ENCODE assay signal across 1 cellular context in the genomic region with DNA sequence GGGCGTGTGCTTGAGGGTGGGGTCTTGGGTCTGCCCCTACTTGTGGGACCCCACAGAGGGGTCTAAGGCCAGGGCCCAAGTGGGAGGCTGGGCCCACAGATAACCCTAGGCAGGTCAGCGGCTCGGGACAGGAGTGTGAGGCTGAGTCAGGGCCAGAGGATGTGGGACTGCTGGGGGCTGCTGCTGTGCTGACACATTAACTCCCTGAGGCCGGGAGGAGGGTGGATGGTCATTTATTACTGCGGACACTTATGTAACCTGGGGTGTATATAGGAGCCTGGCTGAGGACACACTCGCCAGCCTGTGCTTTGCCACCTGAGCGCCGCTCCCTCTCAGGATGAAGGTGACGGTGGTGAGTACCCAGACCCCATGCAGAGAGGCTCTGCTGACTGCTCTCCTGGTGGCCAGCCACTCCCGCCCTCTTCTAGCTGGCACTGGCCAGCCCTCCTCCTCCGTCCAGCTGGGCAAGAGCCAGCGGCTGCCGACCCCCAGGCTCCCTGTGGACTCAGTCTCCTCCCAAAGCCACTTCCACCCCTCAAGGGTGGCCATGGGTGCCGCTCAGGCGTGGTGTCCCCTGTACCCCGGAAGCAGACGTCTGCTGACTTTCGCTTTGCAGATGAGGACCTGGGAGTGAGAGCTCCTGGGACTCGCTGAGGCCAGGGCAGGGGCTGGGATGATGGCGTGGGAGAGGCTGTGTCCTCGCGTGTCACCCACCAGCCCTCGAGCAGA.
TF ChIP-seq lines count a peak whose summit lies in the region.

A gene (plus strand): TSS at position 299 of the 729 bp plus-strand sequence. CDS start 39 bp downstream, at position 338.

TF ChIP-seq in GM23338, 12 proteins besides CTCF, POLR2A, EP300 and RAD21:
- TF ChIP-seq, protein P1, sequence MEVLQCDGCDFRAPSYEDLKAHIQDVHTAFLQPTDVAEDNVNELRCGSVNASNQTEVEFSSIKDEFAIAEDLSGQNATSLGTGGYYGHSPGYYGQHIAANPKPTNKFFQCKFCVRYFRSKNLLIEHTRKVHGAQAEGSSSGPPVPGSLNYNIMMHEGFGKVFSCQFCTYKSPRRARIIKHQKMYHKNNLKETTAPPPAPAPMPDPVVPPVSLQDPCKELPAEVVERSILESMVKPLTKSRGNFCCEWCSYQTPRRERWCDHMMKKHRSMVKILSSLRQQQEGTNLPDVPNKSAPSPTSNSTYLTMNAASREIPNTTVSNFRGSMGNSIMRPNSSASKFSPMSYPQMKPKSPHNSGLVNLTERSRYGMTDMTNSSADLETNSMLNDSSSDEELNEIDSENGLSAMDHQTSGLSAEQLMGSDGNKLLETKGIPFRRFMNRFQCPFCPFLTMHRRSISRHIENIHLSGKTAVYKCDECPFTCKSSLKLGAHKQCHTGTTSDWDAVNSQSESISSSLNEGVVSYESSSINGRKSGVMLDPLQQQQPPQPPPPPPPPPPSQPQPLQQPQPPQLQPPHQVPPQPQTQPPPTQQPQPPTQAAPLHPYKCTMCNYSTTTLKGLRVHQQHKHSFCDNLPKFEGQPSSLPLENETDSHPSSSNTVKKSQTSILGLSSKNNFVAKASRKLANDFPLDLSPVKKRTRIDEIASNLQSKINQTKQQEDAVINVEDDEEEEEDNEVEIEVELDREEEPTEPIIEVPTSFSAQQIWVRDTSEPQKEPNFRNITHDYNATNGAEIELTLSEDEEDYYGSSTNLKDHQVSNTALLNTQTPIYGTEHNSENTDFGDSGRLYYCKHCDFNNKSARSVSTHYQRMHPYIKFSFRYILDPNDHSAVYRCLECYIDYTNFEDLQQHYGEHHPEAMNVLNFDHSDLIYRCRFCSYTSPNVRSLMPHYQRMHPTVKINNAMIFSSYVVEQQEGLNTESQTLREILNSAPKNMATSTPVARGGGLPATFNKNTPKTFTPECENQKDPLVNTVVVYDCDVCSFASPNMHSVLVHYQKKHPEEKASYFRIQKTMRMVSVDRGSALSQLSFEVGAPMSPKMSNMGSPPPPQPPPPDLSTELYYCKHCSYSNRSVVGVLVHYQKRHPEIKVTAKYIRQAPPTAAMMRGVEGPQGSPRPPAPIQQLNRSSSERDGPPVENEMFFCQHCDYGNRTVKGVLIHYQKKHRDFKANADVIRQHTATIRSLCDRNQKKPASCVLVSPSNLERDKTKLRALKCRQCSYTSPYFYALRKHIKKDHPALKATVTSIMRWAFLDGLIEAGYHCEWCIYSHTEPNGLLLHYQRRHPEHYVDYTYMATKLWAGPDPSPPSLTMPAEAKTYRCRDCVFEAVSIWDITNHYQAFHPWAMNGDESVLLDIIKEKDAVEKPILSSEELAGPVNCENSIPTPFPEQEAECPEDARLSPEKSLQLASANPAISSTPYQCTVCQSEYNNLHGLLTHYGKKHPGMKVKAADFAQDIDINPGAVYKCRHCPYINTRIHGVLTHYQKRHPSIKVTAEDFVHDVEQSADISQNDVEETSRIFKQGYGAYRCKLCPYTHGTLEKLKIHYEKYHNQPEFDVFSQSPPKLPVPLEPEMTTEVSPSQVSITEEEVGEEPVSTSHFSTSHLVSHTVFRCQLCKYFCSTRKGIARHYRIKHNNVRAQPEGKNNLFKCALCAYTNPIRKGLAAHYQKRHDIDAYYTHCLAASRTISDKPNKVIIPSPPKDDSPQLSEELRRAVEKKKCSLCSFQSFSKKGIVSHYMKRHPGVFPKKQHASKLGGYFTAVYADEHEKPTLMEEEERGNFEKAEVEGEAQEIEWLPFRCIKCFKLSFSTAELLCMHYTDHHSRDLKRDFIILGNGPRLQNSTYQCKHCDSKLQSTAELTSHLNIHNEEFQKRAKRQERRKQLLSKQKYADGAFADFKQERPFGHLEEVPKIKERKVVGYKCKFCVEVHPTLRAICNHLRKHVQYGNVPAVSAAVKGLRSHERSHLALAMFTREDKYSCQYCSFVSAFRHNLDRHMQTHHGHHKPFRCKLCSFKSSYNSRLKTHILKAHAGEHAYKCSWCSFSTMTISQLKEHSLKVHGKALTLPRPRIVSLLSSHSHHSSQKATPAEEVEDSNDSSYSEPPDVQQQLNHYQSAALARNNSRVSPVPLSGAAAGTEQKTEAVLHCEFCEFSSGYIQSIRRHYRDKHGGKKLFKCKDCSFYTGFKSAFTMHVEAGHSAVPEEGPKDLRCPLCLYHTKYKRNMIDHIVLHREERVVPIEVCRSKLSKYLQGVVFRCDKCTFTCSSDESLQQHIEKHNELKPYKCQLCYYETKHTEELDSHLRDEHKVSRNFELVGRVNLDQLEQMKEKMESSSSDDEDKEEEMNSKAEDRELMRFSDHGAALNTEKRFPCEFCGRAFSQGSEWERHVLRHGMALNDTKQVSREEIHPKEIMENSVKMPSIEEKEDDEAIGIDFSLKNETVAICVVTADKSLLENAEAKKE (CRISPR knock-in tag; IDR thresholded peaks at IDR 0.05) = no peak
- TF ChIP-seq CREB1 (CRISPR knock-in tag; IDR thresholded peaks at IDR 0.05; ENCODE audit: low read depth) (no peak), EZH2phosphoT487 (IDR thresholded peaks at IDR 0.05; ENCODE audit: unreplicated experiment) (no peak), EZH2 (IDR thresholded peaks at IDR 0.05; ENCODE audit: low read depth, unreplicated experiment) (no peak), POLR2AphosphoS5 (IDR thresholded peaks at IDR 0.05; ENCODE audit: low read depth) (no peak), STAT1 (IDR thresholded peaks at IDR 0.05; ENCODE audit: unreplicated experiment) (no peak), ZNF114 (CRISPR knock-in tag; IDR thresholded peaks at IDR 0.05) (no peak), NANOG (IDR thresholded peaks at IDR 0.05; ENCODE audit: borderline replicate concordance) (no peak), ZNF331 (CRISPR knock-in tag; IDR thresholded peaks at IDR 0.05; ENCODE audit: low read depth) (no peak)
- TF ChIP-seq, protein P2, sequence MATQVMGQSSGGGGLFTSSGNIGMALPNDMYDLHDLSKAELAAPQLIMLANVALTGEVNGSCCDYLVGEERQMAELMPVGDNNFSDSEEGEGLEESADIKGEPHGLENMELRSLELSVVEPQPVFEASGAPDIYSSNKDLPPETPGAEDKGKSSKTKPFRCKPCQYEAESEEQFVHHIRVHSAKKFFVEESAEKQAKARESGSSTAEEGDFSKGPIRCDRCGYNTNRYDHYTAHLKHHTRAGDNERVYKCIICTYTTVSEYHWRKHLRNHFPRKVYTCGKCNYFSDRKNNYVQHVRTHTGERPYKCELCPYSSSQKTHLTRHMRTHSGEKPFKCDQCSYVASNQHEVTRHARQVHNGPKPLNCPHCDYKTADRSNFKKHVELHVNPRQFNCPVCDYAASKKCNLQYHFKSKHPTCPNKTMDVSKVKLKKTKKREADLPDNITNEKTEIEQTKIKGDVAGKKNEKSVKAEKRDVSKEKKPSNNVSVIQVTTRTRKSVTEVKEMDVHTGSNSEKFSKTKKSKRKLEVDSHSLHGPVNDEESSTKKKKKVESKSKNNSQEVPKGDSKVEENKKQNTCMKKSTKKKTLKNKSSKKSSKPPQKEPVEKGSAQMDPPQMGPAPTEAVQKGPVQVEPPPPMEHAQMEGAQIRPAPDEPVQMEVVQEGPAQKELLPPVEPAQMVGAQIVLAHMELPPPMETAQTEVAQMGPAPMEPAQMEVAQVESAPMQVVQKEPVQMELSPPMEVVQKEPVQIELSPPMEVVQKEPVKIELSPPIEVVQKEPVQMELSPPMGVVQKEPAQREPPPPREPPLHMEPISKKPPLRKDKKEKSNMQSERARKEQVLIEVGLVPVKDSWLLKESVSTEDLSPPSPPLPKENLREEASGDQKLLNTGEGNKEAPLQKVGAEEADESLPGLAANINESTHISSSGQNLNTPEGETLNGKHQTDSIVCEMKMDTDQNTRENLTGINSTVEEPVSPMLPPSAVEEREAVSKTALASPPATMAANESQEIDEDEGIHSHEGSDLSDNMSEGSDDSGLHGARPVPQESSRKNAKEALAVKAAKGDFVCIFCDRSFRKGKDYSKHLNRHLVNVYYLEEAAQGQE (IDR thresholded peaks at IDR 0.05; ENCODE audit: unreplicated experiment) = no peak
